Comparison of ENCODE assay signal across 8 cellular contexts in genomic region chr5:137754236-137754960, GRCh38. TPM values are rescaled to one million over a fixed set of nuclear protein-coding genes. Genes with fewer than 3 reads are reported as not detected.
A peak's percentile ranks its signal among the peaks of the same experiment; 100 is the strongest.
DNase-seq lines count a peak whose midpoint lies in the region; ATAC-seq and TF ChIP-seq lines count a peak whose summit lies in the region.

Gene HNRNPA0, minus strand, starts transcription at chr5:137754363. Its CDS starts 297 bp downstream, at chr5:137754066.

- H3K9me3 ChIP-seq in IMR-90 (ENCODE audit: control insufficient read depth, insufficient read depth, low read length) = no peaks in the 10 kb centered on the region

- peaks cover 10% of the 10 kb centered on the region in 2 experiments for H3K79me1 ChIP-seq in IMR-90 (ENCODE audit: low read depth in 1 of 2, low read length in 2 of 2)

- peak within 1 kb of the TSS; percentile 88 for H3K23ac ChIP-seq in IMR-90 (ENCODE audit: low read depth, low read length)

- DNase-seq in DMS 273 treated with DMSO at 0.1 percent for 48 hours (lab: John Stamatoyannopoulos, UW) (peak; percentile 95), IMR-90 (peak; percentile 97), OCI-M1 (lab: John Stamatoyannopoulos, UW) (peak; percentile 98), activated T-cell treated with anti-CD3 and anti-CD28 coated beads for 24 hours (ENCODE audit: low read depth) (peak; percentile 93), epithelial cell of prostate (ENCODE audit: low read depth, low spot score) (peak; percentile 80), mucosa of gallbladder (ENCODE audit: low spot score) (peak; percentile 97)
- DNase-seq in stimulated activated CD8-positive, alpha-beta memory T cell treated with anti-CD3 and anti-CD28 coated beads, Interleukin-4, amount 100 ng/mL, for 4 hours (ENCODE audit: low read depth in 2 of 2, low spot score in 1 of 2) = peak; percentile 94 to 95

- H4K91ac ChIP-seq in IMR-90 (ENCODE audit: insufficient read depth, low read depth, low read length) = peak within 1 kb of the TSS; percentile 94

- peak within 1 kb of the TSS; percentile 82 for H3K4ac ChIP-seq in IMR-90 (ENCODE audit: low read depth, low read length)

- peak within 1 kb of the TSS; percentile 83 for H3K14ac ChIP-seq in IMR-90 (replicated peaks; ENCODE audit: low read depth, low read length)

- dilution Hi-C loops in IMR-90 (cut with HindIII; ENCODE audit: low sequenced_read_pairs, unreplicated experiment) = no loop called here

- CTCF ChIA-PET in IMR-90 (lab: Yijun Ruan, JAX) = interaction anchor here (0.9 kb wide), 1 partner anchor 281 kb away, joined by 3 read pairs; no protein-coding TSS in a partner anchor

- H3K36me3 ChIP-seq in IMR-90 (ENCODE audit: control insufficient read depth, insufficient read depth, low read length) = no peaks in the 10 kb centered on the region; the same call in 1 of the 2 replicates

- peak; percentile 84 for ATAC-seq in GM21528 (IDR thresholded peaks at IDR 0.05; ENCODE audit: low FRiP score, unreplicated experiment)
- peak; percentile 96 for ATAC-seq in IMR-90 (ENCODE audit: low read depth)

- peak within 1 kb of the TSS; percentile 82 for H2BK5ac ChIP-seq in IMR-90 (ENCODE audit: low read depth, low read length, poor library complexity, severe bottlenecking)

- POLR2A ChIA-PET in IMR-90 (lab: Charles Lee; ENCODE audit: unreplicated experiment) = no interaction called here

- H2BK120ac ChIP-seq in IMR-90 (ENCODE audit: low read depth, low read length) = peak within 1 kb of the TSS; percentile 93

- H4K20me1 ChIP-seq in IMR-90 (ENCODE audit: insufficient read depth, low read length) = peaks cover 44% of the 10 kb centered on the region

- peak within 1 kb of the TSS; percentile 51 for H3K18ac ChIP-seq in IMR-90 (ENCODE audit: low read depth, low read length)

- H4K8ac ChIP-seq in IMR-90 (ENCODE audit: low read depth in 2 of 2, low read length in 2 of 2) = peak within 1 kb of the TSS; percentile 91 to 94

- intact Hi-C loops in IMR-90 (cut with micrococcal nuclease) = loop anchor here (2.0 kb wide), 1 partner anchor 278 kb away; the partner anchor contains the start of gene FAM13B

- H4K5ac ChIP-seq in IMR-90 (ENCODE audit: low read depth, low read length) = peak within 1 kb of the TSS; percentile 62

- peak within 1 kb of the TSS; percentile 82 for H3K56ac ChIP-seq in IMR-90 (ENCODE audit: extremely low read depth, insufficient read depth, low read length)

- H3K27ac ChIP-seq in IMR-90 (ENCODE audit: insufficient read depth, low read length) (peak within 1 kb of the TSS; percentile 92), epithelial cell of prostate (peak within 1 kb of the TSS; percentile 90)

- H3K27me3 ChIP-seq in IMR-90 (ENCODE audit: control insufficient read depth, insufficient read depth, low read length) = no peaks in the 10 kb centered on the region

- H3K4me2 ChIP-seq in IMR-90 (ENCODE audit: low read depth, low read length) = peak within 1 kb of the TSS; percentile 53

- no peaks in the 10 kb centered on the region; the same call in 1 of the 2 replicates for H3K4me1 ChIP-seq in IMR-90 (ENCODE audit: control insufficient read depth, insufficient read depth, low read length)

- peak within 1 kb of the TSS; percentile 68 for H2AK5ac ChIP-seq in IMR-90 (ENCODE audit: low read depth, low read length)

- 0 out of 2 replicates have a peak within 1 kb of the TSS, but pooled peaks have one; percentile 58 for H2BK20ac ChIP-seq in IMR-90 (ENCODE audit: low read depth, low read length)

- H3K4me3 ChIP-seq in IMR-90 (ENCODE audit: insufficient read depth, low read depth, low read length) = peak within 1 kb of the TSS; percentile 61

- BruUV-seq in IMR-90 (replicated peaks; lab: Mats Ljungman, UMichigan) = no TSS peak

- 0% methylated on average over 26 of the region's 77 CpGs; no CpG with 5 or more reads in 1 of the 2 experiments for WGBS in IMR-90 (ENCODE audit: extremely low coverage in 2 of 2, insufficient read length in 1 of 2), 2 experiments

- in situ Hi-C loops in IMR-90 (cut with MboI; ENCODE audit: low sequenced_read_pairs) = loop anchor here (10.0 kb wide), 1 partner anchor 280 kb away; the partner anchor contains the start of gene FAM13B

- peak within 1 kb of the TSS; percentile 94 for H2AK9ac ChIP-seq in IMR-90 (replicated peaks; ENCODE audit: low read depth, low read length, poor library complexity)

- H2BK15ac ChIP-seq in IMR-90 (ENCODE audit: low read depth, low read length) = peak within 1 kb of the TSS; percentile 64; the same call in 1 of the 3 replicates

- peak within 1 kb of the TSS; percentile 95 for H2AFZ ChIP-seq in IMR-90 (replicated peaks; ENCODE audit: low read length, poor library complexity)

- TF ChIP-seq CTCF in IMR-90 (conservative IDR thresholded peaks at IDR 0.05; ENCODE audit: low read depth, low read length) = 0 out of 2 replicates have a peak, but pooled peaks have one; percentile 1

- TF ChIP-seq RAD21 in IMR-90 (IDR thresholded peaks at IDR 0.05; ENCODE audit: low read length) = no peak

- TF ChIP-seq POLR2A in IMR-90 (IDR thresholded peaks at IDR 0.05; ENCODE audit: low read depth, low read length) = peak; percentile 98

- H3K9me1 ChIP-seq in IMR-90 (ENCODE audit: insufficient read depth, low read length) = no peaks in the 10 kb centered on the region

- H3K9ac ChIP-seq in IMR-90 (ENCODE audit: low read depth, low read length) = peak within 1 kb of the TSS; percentile 98

TF ChIP-seq in IMR-90, 13 proteins besides CTCF, POLR2A, EP300 and RAD21:
- TF ChIP-seq MAZ (IDR thresholded peaks at IDR 0.05; ENCODE audit: borderline replicate concordance, low read depth, low read length) (peak; percentile 70), NFE2L2 (IDR thresholded peaks at IDR 0.05; ENCODE audit: low read depth, low read length) (no peak), RCOR1 (IDR thresholded peaks at IDR 0.05; ENCODE audit: insufficient replicate concordance, low read length) (no peak), BHLHE40 (IDR thresholded peaks at IDR 0.05; ENCODE audit: low read depth, low read length) (no peak; the same call in 1 of the 2 replicates), FOS (IDR thresholded peaks at IDR 0.05; ENCODE audit: low read depth, low read length) (peak; percentile 2; the same call in 1 of the 2 replicates), SMC3 (IDR thresholded peaks at IDR 0.05; ENCODE audit: low read depth, low read length) (no peak), CHD1 (IDR thresholded peaks at IDR 0.05; ENCODE audit: low read depth, low read length) (no peak), USF2 (IDR thresholded peaks at IDR 0.05; ENCODE audit: low read depth, low read length) (0 out of 2 replicates have a peak, but pooled peaks have one; percentile 3), MAFK (IDR thresholded peaks at IDR 0.05; ENCODE audit: low read depth, low read length) (no peak), MXI1 (IDR thresholded peaks at IDR 0.05; ENCODE audit: borderline replicate concordance, low read depth, low read length) (peak; percentile 24; the same call in 1 of the 2 replicates), CEBPB (IDR thresholded peaks at IDR 0.05; ENCODE audit: low read depth, low read length) (no peak), ELK1 (IDR thresholded peaks at IDR 0.05; ENCODE audit: borderline replicate concordance, low read depth, low read length) (no peak), RFX5 (IDR thresholded peaks at IDR 0.05; ENCODE audit: low read depth, low read length) (no peak; the same call in 1 of the 2 replicates)

RNA-seq across cellular contexts. Expression of gene HNRNPA0, which starts in this region (rescaled TPM):
- 5.2 and 8.9 TPM in 2 replicates for total RNA-seq in IMR-90 (2012; rRNA removed)
- polyA plus RNA-seq in IMR-90 (2012; rRNA removed) = 12.2 and 12.9 TPM in 2 replicates
- polyA plus RNA-seq in IMR-90 (2012; cell fraction: cytosol; rRNA removed) = 23.6 and 24.0 TPM in 2 replicates
- 8.7 and 9.1 TPM in 2 replicates for polyA plus RNA-seq in IMR-90 (2012; cell fraction: nucleus; rRNA removed; ENCODE audit: low replicate concordance)
- total RNA-seq in mucosa of gallbladder = 29.4 TPM

Comparison
In these comparisons a context has a peak if more than half of its experiments do, and no peak if none do; other contexts are left out.
1. Peak in every context shown above with its lines: DNase-seq, ATAC-seq, H3K4me3 ChIP-seq and H3K27ac ChIP-seq.